Comparison of ENCODE assay signal across 8 cellular contexts in the genomic region with DNA sequence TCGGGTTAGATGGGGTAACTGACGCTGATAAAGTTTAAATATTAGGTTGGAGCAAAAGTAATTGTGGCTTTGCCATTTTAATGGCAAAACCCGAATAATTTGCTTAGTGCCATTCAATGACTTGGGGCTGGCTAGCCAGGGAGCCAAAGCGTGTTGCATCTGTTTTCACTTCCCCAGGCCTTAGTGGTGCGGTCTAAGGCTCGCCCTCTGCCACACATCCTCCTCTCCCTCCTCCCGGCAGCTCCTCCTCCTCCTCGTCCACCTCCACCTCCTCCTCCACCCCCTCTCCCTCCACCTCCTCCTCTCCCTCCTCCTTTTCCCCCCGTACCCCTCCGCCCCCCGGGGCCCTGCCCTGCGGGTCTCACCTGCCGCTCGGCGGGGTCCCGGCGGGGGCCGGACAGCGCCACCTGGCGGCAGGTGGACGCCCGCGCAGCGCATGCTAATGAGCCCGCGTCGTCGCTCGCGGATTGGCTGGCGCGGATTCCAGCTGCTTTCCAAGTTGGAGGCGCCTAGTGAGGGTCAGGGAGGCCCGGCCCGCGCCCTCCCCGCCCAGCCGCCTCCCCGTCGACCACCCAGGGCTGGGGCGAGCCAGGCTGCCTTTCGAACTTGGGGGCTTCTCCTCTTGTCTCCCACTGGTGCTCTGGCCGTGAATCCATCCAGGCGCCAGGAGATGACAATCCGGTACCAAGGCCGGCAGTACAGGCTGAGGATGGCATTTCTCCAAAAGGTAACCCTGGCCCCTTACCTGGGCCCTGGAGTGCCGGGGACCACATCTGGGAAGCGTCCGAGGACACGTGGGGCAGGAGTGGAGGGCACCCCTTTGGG. TPM values are rescaled to one million over a fixed set of nuclear protein-coding genes. Genes with fewer than 3 reads are reported as not detected.
DNase-seq lines count a peak whose midpoint lies in the region; ATAC-seq and TF ChIP-seq lines count a peak whose summit lies in the region.

No MANE protein-coding gene starts in this region.

- H3K4me3 Mint-ChIP-seq in activated CD4-positive, alpha-beta T cell treated with anti-CD3 and anti-CD28 coated beads, Interleukin-2, amount 10 ng/mL, durations not matched to agents 7 days and 5 days: peak overlapping the region; percentile 83

- DNase-seq in Ammon's horn (ENCODE audit: low spot score) (peak; percentile 87), GM19238 (ENCODE audit: insufficient read length, low spot score) (peak; percentile 69), NCI-H510A treated with DMSO at 0.1 percent for 48 hours (lab: John Stamatoyannopoulos, UW) (peak; percentile 90), dermis microvascular lymphatic vessel endothelial cell (ENCODE audit: low read depth in 2 of 2) (peak; percentile 31 to 72), lower leg skin (ENCODE audit: low spot score in 2 of 2) (peak; percentile 83 to 97)
- DNase-seq in activated CD4-positive, alpha-beta T cell treated with anti-CD3 and anti-CD28 coated beads, Interleukin-2, amount 10 ng/mL, durations not matched to agents 7 days and 5 days: peak; percentile 84
- DNase-seq in stimulated activated CD4-positive, alpha-beta T cell treated with anti-CD3 and anti-CD28 coated beads, Interleukin-4, amount 100 ng/mL, for 48 hours (ENCODE audit: low read depth in 2 of 2): peak; percentile 66 to 72

- H3K27me3 Mint-ChIP-seq in activated CD4-positive, alpha-beta T cell treated with anti-CD3 and anti-CD28 coated beads, Interleukin-2, amount 10 ng/mL, durations not matched to agents 7 days and 5 days: peaks cover 5% of the 10 kb centered on the region

- peak overlapping the region; percentile 96 for H3K27ac Mint-ChIP-seq in activated CD4-positive, alpha-beta T cell treated with anti-CD3 and anti-CD28 coated beads, Interleukin-2, amount 10 ng/mL, durations not matched to agents 7 days and 5 days

- H3K36me3 Mint-ChIP-seq in activated CD4-positive, alpha-beta T cell treated with anti-CD3 and anti-CD28 coated beads, Interleukin-2, amount 10 ng/mL, durations not matched to agents 7 days and 5 days (ENCODE audit: low read depth): no peaks in the 10 kb centered on the region

- no peak for TF ChIP-seq POLR2A in lower leg skin (IDR thresholded peaks at IDR 0.05)

- no peaks in the 10 kb centered on the region for H3K9me3 Mint-ChIP-seq in activated CD4-positive, alpha-beta T cell treated with anti-CD3 and anti-CD28 coated beads, Interleukin-2, amount 10 ng/mL, durations not matched to agents 7 days and 5 days

- 2 to 3% methylated on average over 34 to 49 of the region's 50 CpGs for WGBS in lower leg skin, 2 donors

- ATAC-seq in HG03432 (IDR thresholded peaks at IDR 0.05; ENCODE audit: unreplicated experiment): peak; percentile 75

- intact Hi-C loops in lower leg skin (cut with DNase I; ENCODE audit: low total_unique reads): no loop called here

- H3K4me1 Mint-ChIP-seq in activated CD4-positive, alpha-beta T cell treated with anti-CD3 and anti-CD28 coated beads, Interleukin-2, amount 10 ng/mL, durations not matched to agents 7 days and 5 days: peaks cover 21% of the 10 kb centered on the region

- POLR2A ChIA-PET in activated CD4-positive, alpha-beta T cell treated with anti-CD3 and anti-CD28 coated beads, Interleukin-2, amount 10 ng/mL, durations not matched to agents 7 days and 5 days (lab: Charles Lee): interaction anchor here (0.9 to 1.0 kb wide), 2 partner anchors 62 to 115 kb away, joined by 4 to 5 read pairs; no protein-coding TSS in a partner anchor

- CTCF ChIA-PET in activated CD4-positive, alpha-beta T cell treated with anti-CD3 and anti-CD28 coated beads, Interleukin-2, amount 10 ng/mL, durations not matched to agents 7 days and 5 days (lab: Charles Lee): interaction anchor here (0.6 to 3.1 kb wide), 38 partner anchors 9 to 393 kb away, joined by 3 to 18 read pairs (median 4); a partner anchor contains a TSS

- H3K4me3 ChIP-seq in lower leg skin (ENCODE audit: low read depth, poor library complexity, severe bottlenecking): no peak overlapping the region

- TF ChIP-seq CTCF in lower leg skin (IDR thresholded peaks at IDR 0.05): peak in 1 of 3 donors; percentile 83

RNA-seq across cellular contexts. Expression of a gene that starts 36.6 kb away (rescaled TPM):
- total RNA-seq in activated CD4-positive, alpha-beta T cell treated with anti-CD3 and anti-CD28 coated beads, Interleukin-2, amount 10 ng/mL, durations not matched to agents 7 days and 5 days: 1 to 10 TPM; 6.0 to 6.3 TPM
- total RNA-seq in dermis microvascular lymphatic vessel endothelial cell: 0.64 and 1.3 TPM in 2 replicates
- 1 to 10 TPM; 1.4 to 8.9 (median 4.6) TPM for total RNA-seq in lower leg skin

RNA-seq across cellular contexts. Expression of a gene that starts 44.0 kb away (rescaled TPM):
- total RNA-seq in activated CD4-positive, alpha-beta T cell treated with anti-CD3 and anti-CD28 coated beads, Interleukin-2, amount 10 ng/mL, durations not matched to agents 7 days and 5 days: 10 to 100 TPM; 80.9 to 94.9 TPM
- total RNA-seq in dermis microvascular lymphatic vessel endothelial cell (36.8 and 50.7 TPM in 2 replicates), lower leg skin (10 to 100 TPM; 36.5 to 52.1 (median 45.2) TPM)
